Comparison of ENCODE assay signal across 11 cellular contexts in the genomic region with DNA sequence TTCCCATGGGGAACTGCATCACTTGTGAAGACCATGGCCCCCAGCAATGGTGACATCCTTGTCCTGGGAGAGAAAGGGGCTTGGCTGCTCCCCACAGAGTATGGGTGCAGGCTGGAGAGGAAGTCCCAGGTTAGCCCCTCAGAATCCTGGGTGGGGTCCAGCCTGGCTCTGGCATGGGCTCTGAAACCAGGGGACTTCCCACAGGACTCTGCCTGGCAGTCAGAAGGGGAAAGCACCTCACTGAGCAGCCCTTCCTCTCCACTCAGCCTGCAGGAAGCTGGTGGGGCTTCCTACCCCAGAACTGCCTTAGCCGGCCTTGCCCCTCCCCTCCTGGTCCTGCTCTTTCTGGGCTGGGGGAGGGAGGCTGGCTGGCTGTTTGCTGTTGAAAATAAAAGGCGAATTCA. TPM values are rescaled to one million over a fixed set of nuclear protein-coding genes. Genes with fewer than 3 reads are reported as not detected.
A peak's percentile ranks its signal among the peaks of the same experiment; 100 is the strongest.
DNase-seq lines count a peak whose midpoint lies in the region; ATAC-seq lines count a peak whose summit lies in the region.
"Had no signal": no experiment of that assay in that cellular context is flagged by ENCODE, and none has a peak within 500 bp of the region (broad histone marks: within the 10 kb centered on the region; RNA-seq: fewer than 3 reads in every experiment).

No MANE protein-coding gene starts in this region.

- CTCF ChIA-PET in activated naive CD4-positive, alpha-beta T cell treated with anti-CD3 and anti-CD28 coated beads for 36 hours (lab: Charles Lee): interaction anchor here (0.6 kb wide), 1 partner anchor 513 kb away, joined by 3 read pairs; no protein-coding TSS in a partner anchor
- CTCF ChIA-PET in CD8-positive, alpha-beta memory T cell (lab: Charles Lee): no interaction called here

- peaks cover 16% of the 10 kb centered on the region for H3K4me1 Mint-ChIP-seq in activated naive CD4-positive, alpha-beta T cell treated with anti-CD3 and anti-CD28 coated beads for 36 hours (ENCODE audit: low read depth)
- H3K4me1 Mint-ChIP-seq in activated naive CD8-positive, alpha-beta T cell treated with anti-CD3 and anti-CD28 coated beads, Interleukin-2, amount 10 ng/mL, durations not matched to agents 7 days and 5 days: peaks cover 16% of the 10 kb centered on the region
- H3K4me1 Mint-ChIP-seq in stimulated activated naive B cell treated with anti-CD40 and anti-IgM and Interleukin-4, amounts not matched to agents 10 μg/mL and 1 μg/mL and 100 μg/mL, for 72 hours: peaks cover 30 to 37% of the 10 kb centered on the region in 2 donors
- H3K4me1 Mint-ChIP-seq in CD8-positive, alpha-beta memory T cell: peaks cover 5 to 13% (median 8%) of the 10 kb centered on the region in 3 donors

- POLR2A ChIA-PET in activated naive CD8-positive, alpha-beta T cell treated with anti-CD3 and anti-CD28 coated beads, Interleukin-2, amount 10 ng/mL, durations not matched to agents 7 days and 5 days (lab: Charles Lee): interaction anchor here (0.6 kb wide), 1 partner anchor 34 kb away, joined by 5 read pairs; no protein-coding TSS in a partner anchor
- POLR2A ChIA-PET in CD8-positive, alpha-beta memory T cell (lab: Charles Lee): no interaction called here

- peak overlapping the region; percentile 5 for H3K4me3 Mint-ChIP-seq in activated naive CD4-positive, alpha-beta T cell treated with anti-CD3 and anti-CD28 coated beads for 36 hours
- peak overlapping the region; percentile 22 for H3K4me3 Mint-ChIP-seq in activated naive CD8-positive, alpha-beta T cell treated with anti-CD3 and anti-CD28 coated beads, Interleukin-2, amount 10 ng/mL, durations not matched to agents 7 days and 5 days
- peak overlapping the region in 1 of 2 donors; percentile 2 for H3K4me3 Mint-ChIP-seq in stimulated activated naive B cell treated with anti-CD40 and anti-IgM and Interleukin-4, amounts not matched to agents 10 μg/mL and 1 μg/mL and 100 μg/mL, for 72 hours
- H3K4me3 Mint-ChIP-seq in CD8-positive, alpha-beta memory T cell: peak overlapping the region in 1 of 7 donors; percentile 36

- no peak overlapping the region for H3K4me3 ChIP-seq in CD8-positive, alpha-beta memory T cell (ENCODE audit: low read length)

- H3K4me1 ChIP-seq in CD8-positive, alpha-beta memory T cell (ENCODE audit: insufficient read depth, low read length): peaks cover 12% of the 10 kb centered on the region

- H3K27me3 Mint-ChIP-seq in activated naive CD4-positive, alpha-beta T cell treated with anti-CD3 and anti-CD28 coated beads for 36 hours (ENCODE audit: low read depth): no peaks in the 10 kb centered on the region
- H3K27me3 Mint-ChIP-seq in activated naive CD8-positive, alpha-beta T cell treated with anti-CD3 and anti-CD28 coated beads, Interleukin-2, amount 10 ng/mL, durations not matched to agents 7 days and 5 days: peaks cover 3% of the 10 kb centered on the region
- peaks cover 5 to 9% of the 10 kb centered on the region in 2 donors for H3K27me3 Mint-ChIP-seq in stimulated activated naive B cell treated with anti-CD40 and anti-IgM and Interleukin-4, amounts not matched to agents 10 μg/mL and 1 μg/mL and 100 μg/mL, for 72 hours
- H3K27me3 Mint-ChIP-seq in CD8-positive, alpha-beta memory T cell: peaks cover 0 to 4% of the 10 kb centered on the region in 2 donors

- H3K27me3 ChIP-seq in CD8-positive, alpha-beta memory T cell (ENCODE audit: insufficient read depth, low read length, poor library complexity, severe bottlenecking): no peaks in the 10 kb centered on the region

- H3K9me3 ChIP-seq in CD8-positive, alpha-beta memory T cell (ENCODE audit: low read length): no peaks in the 10 kb centered on the region

- H3K36me3 Mint-ChIP-seq in activated naive CD4-positive, alpha-beta T cell treated with anti-CD3 and anti-CD28 coated beads for 36 hours (ENCODE audit: low read depth): no peaks in the 10 kb centered on the region
- peaks cover 4% of the 10 kb centered on the region for H3K36me3 Mint-ChIP-seq in activated naive CD8-positive, alpha-beta T cell treated with anti-CD3 and anti-CD28 coated beads, Interleukin-2, amount 10 ng/mL, durations not matched to agents 7 days and 5 days
- H3K36me3 Mint-ChIP-seq in stimulated activated naive B cell treated with anti-CD40 and anti-IgM and Interleukin-4, amounts not matched to agents 10 μg/mL and 1 μg/mL and 100 μg/mL, for 72 hours: no peaks in the 10 kb centered on the region
- no peaks in the 10 kb centered on the region for H3K36me3 Mint-ChIP-seq in CD8-positive, alpha-beta memory T cell

- in situ Hi-C loops in G401 (cut with HindIII; ENCODE audit: low sequenced_read_pairs): no loop called here

- H3K27ac ChIP-seq in CD8-positive, alpha-beta memory T cell (ENCODE audit: low read depth, low read length): no peak overlapping the region

- DNase-seq in activated naive CD4-positive, alpha-beta T cell treated with anti-CD3 and anti-CD28 coated beads for 36 hours: peak; percentile 78
- DNase-seq in activated naive CD4-positive, alpha-beta T cell (lab: John Stamatoyannopoulos, UW): no peak
- DNase-seq in activated naive CD8-positive, alpha-beta T cell treated with anti-CD3 and anti-CD28 coated beads, Interleukin-2, amount 10 ng/mL, durations not matched to agents 7 days and 5 days: no peak
- no peak for DNase-seq in stimulated activated naive B cell treated with anti-CD40 and anti-IgM and Interleukin-4, amounts not matched to agents 10 μg/mL and 1 μg/mL and 100 μg/mL, for 72 hours
- DNase-seq in G401 (ENCODE audit: low spot score) (no peak), NCI-H187 treated with DMSO at 0.1 percent for 48 hours (lab: John Stamatoyannopoulos, UW) (no peak)
- no peak for DNase-seq in CD8-positive, alpha-beta memory T cell
- DNase-seq: NCI-H226 had no signal

- no peaks in the 10 kb centered on the region for H3K36me3 ChIP-seq in CD8-positive, alpha-beta memory T cell (ENCODE audit: insufficient read depth, low read length)

- no peaks in the 10 kb centered on the region for H3K9me3 Mint-ChIP-seq in activated naive CD4-positive, alpha-beta T cell treated with anti-CD3 and anti-CD28 coated beads for 36 hours
- H3K9me3 Mint-ChIP-seq in activated naive CD8-positive, alpha-beta T cell treated with anti-CD3 and anti-CD28 coated beads, Interleukin-2, amount 10 ng/mL, durations not matched to agents 7 days and 5 days: no peaks in the 10 kb centered on the region
- no peaks in the 10 kb centered on the region for H3K9me3 Mint-ChIP-seq in stimulated activated naive B cell treated with anti-CD40 and anti-IgM and Interleukin-4, amounts not matched to agents 10 μg/mL and 1 μg/mL and 100 μg/mL, for 72 hours
- H3K9me3 Mint-ChIP-seq in CD8-positive, alpha-beta memory T cell: no peaks in the 10 kb centered on the region

- peak overlapping the region; percentile 62 for H3K27ac Mint-ChIP-seq in activated naive CD4-positive, alpha-beta T cell treated with anti-CD3 and anti-CD28 coated beads for 36 hours
- peak overlapping the region; percentile 82 for H3K27ac Mint-ChIP-seq in activated naive CD8-positive, alpha-beta T cell treated with anti-CD3 and anti-CD28 coated beads, Interleukin-2, amount 10 ng/mL, durations not matched to agents 7 days and 5 days
- no peak overlapping the region for H3K27ac Mint-ChIP-seq in stimulated activated naive B cell treated with anti-CD40 and anti-IgM and Interleukin-4, amounts not matched to agents 10 μg/mL and 1 μg/mL and 100 μg/mL, for 72 hours
- H3K27ac Mint-ChIP-seq in CD8-positive, alpha-beta memory T cell: no peak overlapping the region

- intact Hi-C loops in activated naive CD4-positive, alpha-beta T cell treated with anti-CD3 and anti-CD28 coated beads for 36 hours (cut with micrococcal nuclease): loop anchor here (1.0 kb wide), 1 partner anchor 15 kb away; no protein-coding TSS in a partner anchor

- ATAC-seq in HG02759 (IDR thresholded peaks at IDR 0.05; ENCODE audit: unreplicated experiment): peak; percentile 61
- peak; percentile 84 for ATAC-seq in activated naive CD8-positive, alpha-beta T cell treated with anti-CD3 and anti-CD28 coated beads, Interleukin-2, amount 10 ng/mL, durations not matched to agents 7 days and 5 days (ENCODE audit: low read depth)
- peak; percentile 84 to 86 for ATAC-seq in stimulated activated naive B cell treated with anti-CD40 and anti-IgM and Interleukin-4, amounts not matched to agents 10 μg/mL and 1 μg/mL and 100 μg/mL, for 72 hours (replicated peaks)
- ATAC-seq: SK-N-SH treated with all-trans-retinoic acid at 6 μM for 48 hours had no signal

RNA-seq across cellular contexts. Expression of a gene that starts 3.7 kb away (rescaled TPM):
- total RNA-seq in activated naive CD4-positive, alpha-beta T cell treated with anti-CD3 and anti-CD28 coated beads for 36 hours: under 1 TPM; 0.48 to 0.57 TPM
- total RNA-seq in activated naive CD8-positive, alpha-beta T cell treated with anti-CD3 and anti-CD28 coated beads, Interleukin-2, amount 10 ng/mL, durations not matched to agents 7 days and 5 days: under 1 TPM in 1 of 2 experiments, not detected in 1; 0.17 TPM
- not detected in 2 replicates for total RNA-seq in G401 (2014; rRNA removed; shearing (Covaris generic))
- under 1 TPM in 1 of 2 experiments, not detected in 1; 0.22 TPM for total RNA-seq in CD8-positive, alpha-beta memory T cell
- not detected for polyA plus RNA-seq in CD8-positive, alpha-beta memory T cell
- total RNA-seq: HT1080 had no signal

RNA-seq across cellular contexts. Expression of a gene that starts 35.1 kb away (rescaled TPM):
- 100 to 1,000 TPM; 349 to 351 TPM for total RNA-seq in activated naive CD4-positive, alpha-beta T cell treated with anti-CD3 and anti-CD28 coated beads for 36 hours
- 10 to 100 TPM; 62.1 to 62.8 TPM for total RNA-seq in activated naive CD8-positive, alpha-beta T cell treated with anti-CD3 and anti-CD28 coated beads, Interleukin-2, amount 10 ng/mL, durations not matched to agents 7 days and 5 days
- total RNA-seq in G401 (2014; rRNA removed; shearing (Covaris generic)): 7.6 and 8.6 TPM in 2 replicates
- 100 to 1,000 TPM; 146 to 147 TPM for total RNA-seq in CD8-positive, alpha-beta memory T cell
- 84.0 TPM for polyA plus RNA-seq in CD8-positive, alpha-beta memory T cell

Comparison
In these comparisons a context has a peak if more than half of its experiments do, and no peak if none do; other contexts are left out.
1. H3K27ac Mint-ChIP-seq: peak in activated naive CD4-positive, alpha-beta T cell treated with anti-CD3 and anti-CD28 coated beads for 36 hours (single experiment) and activated naive CD8-positive, alpha-beta T cell treated with anti-CD3 and anti-CD28 coated beads, Interleukin-2, amount 10 ng/mL, durations not matched to agents 7 days and 5 days (single experiment); none in stimulated activated naive B cell treated with anti-CD40 and anti-IgM and Interleukin-4, amounts not matched to agents 10 μg/mL and 1 μg/mL and 100 μg/mL, for 72 hours (single experiment) and CD8-positive, alpha-beta memory T cell (0 of 8).
2. Peak in every context shown above with its lines, with median percentiles within 50 percentile points of each other: ATAC-seq.